In the genomic region with DNA sequence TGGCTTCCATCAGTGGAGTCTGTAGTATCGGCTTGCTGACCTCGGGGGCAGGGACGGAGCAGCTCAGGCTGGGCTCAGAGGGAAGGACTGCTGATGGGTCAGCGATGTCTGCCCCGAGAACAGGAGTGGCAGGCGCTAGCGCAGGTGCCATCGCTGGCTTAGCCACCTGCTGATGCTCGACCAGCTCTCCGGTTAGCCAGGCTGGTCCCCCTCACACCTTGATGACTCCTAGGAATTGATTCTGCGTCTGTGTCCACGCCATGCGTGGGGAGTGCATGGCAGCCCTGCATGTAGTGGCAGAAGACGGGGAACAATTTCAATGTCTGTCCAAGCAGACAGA, we compare ENCODE assay signal across 1 cellular context.
A peak's percentile ranks its signal among the peaks of the same experiment; 100 is the strongest.
TF ChIP-seq lines count a peak whose summit lies in the region.

No MANE protein-coding gene starts in this region.

TF ChIP-seq in K562, 482 proteins besides CTCF, POLR2A, EP300 and RAD21:
- TF ChIP-seq NR2C2 (CRISPR knock-in tag; IDR thresholded peaks at IDR 0.05) = peak; percentile 26; the same call in 1 of the 2 replicates
- TF ChIP-seq NR2C2 (tag; IDR thresholded peaks at IDR 0.05) = no peak
- no peak for TF ChIP-seq TEAD1 (CRISPR knock-in tag; IDR thresholded peaks at IDR 0.05)
- no peak for TF ChIP-seq ZFX (CRISPR knock-in tag; IDR thresholded peaks at IDR 0.05)
- TF ChIP-seq ZNF780A (CRISPR knock-in tag; IDR thresholded peaks at IDR 0.05) = no peak
- no peak for TF ChIP-seq HDAC3 (IDR thresholded peaks at IDR 0.05; ENCODE audit: borderline replicate concordance, partially characterized antibody)
- TF ChIP-seq FOSL1 (tag; conservative IDR thresholded peaks at IDR 0.05) = no peak
TF ChIP-seq in K562: peak in this region for 1.
